Comparison of ENCODE assay signal across 10 cellular contexts in genomic region chr2:113907297-113907696, GRCh38.
"Had no signal": no experiment of that assay in that cellular context is flagged by ENCODE, and none has a peak within 500 bp of the region (broad histone marks: within the 10 kb centered on the region; RNA-seq: fewer than 3 reads in every experiment).

No MANE protein-coding gene starts in this region.

- DNase-seq: activated CD4-positive, alpha-beta T cell treated with anti-CD3 and anti-CD28 coated beads, Interleukin-2, amount 50 U/mL, for 48 hours; activated CD4-positive, CD25-positive, alpha-beta regulatory T cell treated with anti-CD3 and anti-CD28 coated beads, Interleukin-2, amount 50 U/mL, for 72 hours; activated naive CD4-positive, alpha-beta T cell treated with Interleukin-2 at 50 U/mL for 16 hours; brain microvascular endothelial cell; hypothalamus; nephron progenitor cell; stimulated activated CD4-positive, alpha-beta T cell treated with anti-CD3 and anti-CD28 coated beads, Interleukin-2, amount 100 ng/mL, for 48 hours; stimulated activated naive CD8-positive, alpha-beta T cell treated with anti-CD3 and anti-CD28 coated beads, Interleukin-15, Interleukin-2, amounts not matched to agents 100 U/mL and 50 U/mL, for 24 hours; upper lobe of right lung had no signal

- H3K9me3 ChIP-seq: upper lobe of right lung had no signal

- H3K36me3 ChIP-seq: brain microvascular endothelial cell, upper lobe of right lung had no signal

- H3K4me3 Mint-ChIP-seq: nephron progenitor cell had no signal

- H3K27ac ChIP-seq: brain microvascular endothelial cell, upper lobe of right lung had no signal

- ATAC-seq: esophagus mucosa; stimulated activated naive CD8-positive, alpha-beta T cell treated with anti-CD3 and anti-CD28 coated beads, Interleukin-15, Interleukin-2, amounts not matched to agents 100 U/mL and 50 U/mL, for 24 hours; upper lobe of right lung had no signal

- H3K4me1 Mint-ChIP-seq: nephron progenitor cell had no signal

- H3K27me3 ChIP-seq: brain microvascular endothelial cell, upper lobe of right lung had no signal

- H3K4me3 ChIP-seq: upper lobe of right lung had no signal

- H3K27ac Mint-ChIP-seq: nephron progenitor cell had no signal
